Comparison of ENCODE assay signal across 8 cellular contexts in the genomic region with DNA sequence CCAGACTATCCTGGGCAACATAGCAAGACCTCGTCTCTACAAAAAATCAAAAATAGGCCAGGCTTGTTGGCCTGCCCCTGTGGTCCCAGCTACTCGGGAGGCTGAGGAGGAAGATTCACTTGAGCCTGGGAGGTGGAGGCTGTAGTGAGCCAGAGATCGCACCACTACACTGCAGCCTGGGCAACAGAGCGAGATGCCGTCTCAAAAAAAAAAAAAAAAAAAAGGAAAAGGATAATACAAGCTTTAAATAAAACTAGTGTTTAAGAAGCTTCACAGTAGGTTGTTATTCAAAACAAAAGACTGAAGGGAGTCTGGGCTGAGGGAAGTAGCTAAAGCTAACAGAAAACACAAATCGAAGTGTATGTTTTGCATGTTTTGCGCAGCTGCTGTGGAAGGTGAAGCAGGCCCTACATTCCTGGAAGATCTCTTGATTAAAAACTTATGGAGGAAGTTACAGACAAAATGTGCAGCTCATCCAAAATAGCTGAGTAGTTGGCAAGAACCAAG. TPM values are rescaled to one million over a fixed set of nuclear protein-coding genes. Genes with fewer than 3 reads are reported as not detected.
DNase-seq lines count a peak whose midpoint lies in the region; ATAC-seq, FAIRE-seq and TF ChIP-seq lines count a peak whose summit lies in the region.

No MANE protein-coding gene starts in this region.

- peaks cover 16% of the 10 kb centered on the region for H3K79me2 ChIP-seq in OCI-LY1 (ENCODE audit: insufficient read depth, low read length)

- no peaks in the 10 kb centered on the region for H4K20me1 ChIP-seq in OCI-LY1 (ENCODE audit: insufficient read depth, low read length)

- H3K4me1 Mint-ChIP-seq in endodermal cell, result peaks cover 15% of the 10 kb centered on the region
- peaks cover 22% of the 10 kb centered on the region for H3K4me1 Mint-ChIP-seq in neural crest cell

- TF ChIP-seq CTCF in AG09309 (IDR thresholded peaks at IDR 0.05; ENCODE audit: control insufficient read depth, insufficient read depth, low read depth, low read length, missing control alignments) (no peak), OCI-LY1 (IDR thresholded peaks at IDR 0.05; ENCODE audit: low read length) (no peak), endodermal cell (conservative IDR thresholded peaks at IDR 0.05) (no peak), neural crest cell (conservative IDR thresholded peaks at IDR 0.05) (no peak), D721Med (IDR thresholded peaks at IDR 0.05; ENCODE audit: insufficient read depth, missing control alignments) (no peak)

- peak overlapping the region; percentile 92 for H3K27ac Mint-ChIP-seq in endodermal cell
- peak overlapping the region; percentile 73 for H3K27ac Mint-ChIP-seq in neural crest cell (ENCODE audit: unreplicated experiment)

- H3K4me3 ChIP-seq in AG09309 (ENCODE audit: control insufficient read depth, low read depth, low read length) (peak overlapping the region; percentile 89), OCI-LY1 (ENCODE audit: low read depth, low read length, poor library complexity, severe bottlenecking) (peak overlapping the region; percentile 95), endodermal cell (ENCODE audit: low read length) (peak overlapping the region; percentile 82)

- H3K4me3 Mint-ChIP-seq in endodermal cell (peak overlapping the region; percentile 88), neural crest cell (peak overlapping the region; percentile 93)

- H3K9me3 Mint-ChIP-seq in endodermal cell (no peaks in the 10 kb centered on the region), neural crest cell (no peaks in the 10 kb centered on the region)

- H3K27ac ChIP-seq in OCI-LY1 (ENCODE audit: low read depth, low read length, poor library complexity, severe bottlenecking), result peak overlapping the region; percentile 87
- H3K27ac ChIP-seq in endodermal cell (ENCODE audit: low read depth, low read length), result no peak overlapping the region

- H3K36me3 ChIP-seq in OCI-LY1 (ENCODE audit: insufficient read depth, low read length) (no peaks in the 10 kb centered on the region), endodermal cell (ENCODE audit: control insufficient read depth, insufficient read depth, low read length) (no peaks in the 10 kb centered on the region)

- no peaks in the 10 kb centered on the region for H3K27me3 ChIP-seq in OCI-LY1 (ENCODE audit: insufficient read depth, low read length)
- no peaks in the 10 kb centered on the region for H3K27me3 ChIP-seq in endodermal cell (ENCODE audit: control insufficient read depth, insufficient read depth, low read length, poor library complexity, severe bottlenecking)

- no peak overlapping the region for H2AFZ ChIP-seq in OCI-LY1 (ENCODE audit: low read length)

- DNase-seq in AG09309 (ENCODE audit: low read depth) (no peak), endodermal cell (no peak), neural crest cell (ENCODE audit: low read depth, low spot score) (no peak), NCI-H146 (lab: John Stamatoyannopoulos, UW) (no peak), D721Med (ENCODE audit: insufficient read length, low spot score) (no peak)
- no peak for DNase-seq in central memory CD4-positive, alpha-beta T cell

- H3K36me3 Mint-ChIP-seq in endodermal cell (ENCODE audit: low read depth) (peaks cover 5% of the 10 kb centered on the region), neural crest cell (ENCODE audit: low read depth) (no peaks in the 10 kb centered on the region)

- H3K9me2 ChIP-seq in OCI-LY1 (ENCODE audit: low read depth, low read length), result no peaks in the 10 kb centered on the region

- H3K27me3 Mint-ChIP-seq in endodermal cell (ENCODE audit: insufficient read depth) (no peaks in the 10 kb centered on the region), neural crest cell (ENCODE audit: low read depth) (no peaks in the 10 kb centered on the region)

- no peak for FAIRE-seq in D721Med (lab: Jason Lieb, UNC)

- H3K4me2 ChIP-seq in OCI-LY1 (ENCODE audit: low read length), result peak overlapping the region; percentile 68

- H3K9ac ChIP-seq in OCI-LY1 (ENCODE audit: low read length), result peak overlapping the region; percentile 68
- peak overlapping the region; percentile 73 for H3K9ac ChIP-seq in endodermal cell (ENCODE audit: extremely low read depth, low read length, poor library complexity, severe bottlenecking)

- 90 to 97% methylated on average over 4 to 7 of the region's 7 CpGs for WGBS in endodermal cell (ENCODE audit: insufficient coverage in 1 of 2, insufficient read length in 1 of 2), 2 experiments

- H3K4me1 ChIP-seq in OCI-LY1 (ENCODE audit: insufficient read depth, low read length, severe bottlenecking) (peaks cover 46% of the 10 kb centered on the region), endodermal cell (ENCODE audit: control insufficient read depth, insufficient read depth, low read length) (no peaks in the 10 kb centered on the region)

- peak; percentile 4 for ATAC-seq in GM19372 (IDR thresholded peaks at IDR 0.05; ENCODE audit: low read depth, unreplicated experiment)

- H3K9me3 ChIP-seq in OCI-LY1 (ENCODE audit: low read length), result no peaks in the 10 kb centered on the region
- no peaks in the 10 kb centered on the region for H3K9me3 ChIP-seq in endodermal cell (ENCODE audit: control insufficient read depth, low read length)

- no peaks in the 10 kb centered on the region for H3F3A ChIP-seq in OCI-LY1 (ENCODE audit: insufficient read depth, low read length)

RNA-seq across cellular contexts. Expression of a gene that starts 0.6 kb away (rescaled TPM):
- total RNA-seq in endodermal cell (10 to 100 TPM; 17.6 to 25.2 TPM), neural crest cell (12.7 and 13.4 TPM in 2 replicates)
- polyA plus RNA-seq in endodermal cell (2013, experiment 1 of 2), result 13.7 TPM
- polyA plus RNA-seq in endodermal cell (2013, experiment 2 of 2), result 14.9 TPM
